ENCODE assay signal across 34 cellular contexts in the genomic region with DNA sequence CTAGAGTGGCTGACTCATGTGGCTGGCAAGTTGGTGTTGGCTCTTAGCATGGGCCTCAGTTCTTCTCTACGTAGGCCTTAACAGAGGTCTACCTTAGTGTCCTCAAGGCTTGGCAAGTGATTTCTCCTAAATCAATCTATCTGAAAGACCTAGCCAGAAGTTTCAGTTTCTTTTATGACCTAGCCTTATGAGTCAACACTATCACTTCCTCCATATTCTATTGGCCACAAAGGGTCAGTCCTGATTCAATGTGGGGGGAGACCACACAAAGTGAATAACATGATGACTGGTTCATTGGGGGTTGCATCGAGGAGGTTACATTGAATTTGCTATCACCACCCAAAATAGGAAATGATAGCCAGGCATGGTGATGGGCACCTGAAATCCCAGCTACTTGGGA. TPM values are rescaled to one million over a fixed set of nuclear protein-coding genes. Genes with fewer than 3 reads are reported as not detected.
"Had no signal": no experiment of that assay in that cellular context is flagged by ENCODE, and none has a peak within 500 bp of the region (broad histone marks: within the 10 kb centered on the region; RNA-seq: fewer than 3 reads in every experiment).

No MANE protein-coding gene starts in this region.

- H3K4me3 Mint-ChIP-seq: T-helper 1 cell treated with Interleukin-12 subunit alpha and Interleukin-12 subunit beta and Interleukin-4 antibody, amounts not matched to agents 30 μg/mL and 1 μg/mL, for 36 hours had no signal

- H3K27ac Mint-ChIP-seq: T-helper 1 cell treated with Interleukin-12 subunit alpha and Interleukin-12 subunit beta and Interleukin-4 antibody, amounts not matched to agents 30 μg/mL and 1 μg/mL, for 36 hours had no signal

- H3K4me2 ChIP-seq: SK-N-SH had no signal

- H3K9ac ChIP-seq: SK-N-SH had no signal

- H3K9me3 Mint-ChIP-seq: T-helper 1 cell treated with Interleukin-12 subunit alpha and Interleukin-12 subunit beta and Interleukin-4 antibody, amounts not matched to agents 30 μg/mL and 1 μg/mL, for 36 hours had no signal

- H3K36me3 ChIP-seq: MG63, Peyer's patch, SJSA1 had no signal

- H3K4me3 ChIP-seq: MG63, Peyer's patch, SJSA1 had no signal

- H3K27ac ChIP-seq: Peyer's patch, SJSA1 had no signal

- ATAC-seq: PC-3 had no signal

- H3K9me3 ChIP-seq: MG63, Peyer's patch, SJSA1, SK-N-SH had no signal

- H3K27me3 ChIP-seq: MG63, Peyer's patch, SJSA1 had no signal

- H3K4me1 ChIP-seq: Peyer's patch, SJSA1 had no signal

- DNase-seq: MG63, NCI-H1048, NCI-H1092 treated with DMSO at 0.1 percent for 48 hours, NCI-H1105 treated with DMSO at 0.1 percent for 48 hours, NCI-H1417, NCI-H1436, NCI-H146, NCI-H1694, NCI-H187, NCI-H1930, NCI-H2029 treated with DMSO at 0.1 percent for 48 hours, NCI-H2081 treated with DMSO at 0.1 percent for 48 hours, NCI-H2107, NCI-H2171, NCI-H226, NCI-H446 treated with DMSO at 0.1 percent for 48 hours, NCI-H510A, NCI-H524, NCI-H526, NCI-H69, NCI-H748 treated with DMSO at 0.1 percent for 48 hours, NCI-H82, OCI-M1, PC-3, Peyer's patch, Right ventricle myocardium superior, RPMI8226, SHP77 treated with DMSO at 0.1 percent for 48 hours, SK-N-SH, SW 1271, T-helper 1 cell had no signal

RNA-seq across cellular contexts. Expression of gene NRK, which starts 5.8 kb away (rescaled TPM):
- total RNA-seq: M059J, SJSA1 had no signal
- polyA plus RNA-seq: SK-N-SH had no signal
